Comparison of ENCODE assay signal across 1 cellular context in the genomic region with DNA sequence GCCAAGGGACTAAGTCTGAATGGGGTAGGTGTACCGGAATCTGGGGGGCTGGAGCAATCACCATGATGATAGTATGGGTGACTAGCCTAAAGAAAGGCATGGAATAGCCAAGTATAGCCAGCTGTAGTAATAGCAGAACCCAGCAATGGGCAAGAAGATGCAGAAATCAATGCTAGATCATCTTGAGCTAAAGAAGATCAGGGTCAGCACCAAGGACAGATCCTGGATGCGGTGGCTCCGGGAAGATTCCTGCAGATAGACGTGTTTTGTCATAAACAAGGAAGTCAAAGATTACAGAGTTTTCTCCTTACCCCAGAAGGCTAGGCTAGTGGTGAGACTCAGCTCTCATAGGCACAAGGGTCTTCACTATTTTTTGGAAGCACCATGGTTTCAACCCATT.
TF ChIP-seq lines count a peak whose summit lies in the region.

No MANE protein-coding gene starts in this region.

TF ChIP-seq in K562, 482 proteins besides CTCF, POLR2A, EP300 and RAD21 (continued from another document):
- TF ChIP-seq, protein P1, sequence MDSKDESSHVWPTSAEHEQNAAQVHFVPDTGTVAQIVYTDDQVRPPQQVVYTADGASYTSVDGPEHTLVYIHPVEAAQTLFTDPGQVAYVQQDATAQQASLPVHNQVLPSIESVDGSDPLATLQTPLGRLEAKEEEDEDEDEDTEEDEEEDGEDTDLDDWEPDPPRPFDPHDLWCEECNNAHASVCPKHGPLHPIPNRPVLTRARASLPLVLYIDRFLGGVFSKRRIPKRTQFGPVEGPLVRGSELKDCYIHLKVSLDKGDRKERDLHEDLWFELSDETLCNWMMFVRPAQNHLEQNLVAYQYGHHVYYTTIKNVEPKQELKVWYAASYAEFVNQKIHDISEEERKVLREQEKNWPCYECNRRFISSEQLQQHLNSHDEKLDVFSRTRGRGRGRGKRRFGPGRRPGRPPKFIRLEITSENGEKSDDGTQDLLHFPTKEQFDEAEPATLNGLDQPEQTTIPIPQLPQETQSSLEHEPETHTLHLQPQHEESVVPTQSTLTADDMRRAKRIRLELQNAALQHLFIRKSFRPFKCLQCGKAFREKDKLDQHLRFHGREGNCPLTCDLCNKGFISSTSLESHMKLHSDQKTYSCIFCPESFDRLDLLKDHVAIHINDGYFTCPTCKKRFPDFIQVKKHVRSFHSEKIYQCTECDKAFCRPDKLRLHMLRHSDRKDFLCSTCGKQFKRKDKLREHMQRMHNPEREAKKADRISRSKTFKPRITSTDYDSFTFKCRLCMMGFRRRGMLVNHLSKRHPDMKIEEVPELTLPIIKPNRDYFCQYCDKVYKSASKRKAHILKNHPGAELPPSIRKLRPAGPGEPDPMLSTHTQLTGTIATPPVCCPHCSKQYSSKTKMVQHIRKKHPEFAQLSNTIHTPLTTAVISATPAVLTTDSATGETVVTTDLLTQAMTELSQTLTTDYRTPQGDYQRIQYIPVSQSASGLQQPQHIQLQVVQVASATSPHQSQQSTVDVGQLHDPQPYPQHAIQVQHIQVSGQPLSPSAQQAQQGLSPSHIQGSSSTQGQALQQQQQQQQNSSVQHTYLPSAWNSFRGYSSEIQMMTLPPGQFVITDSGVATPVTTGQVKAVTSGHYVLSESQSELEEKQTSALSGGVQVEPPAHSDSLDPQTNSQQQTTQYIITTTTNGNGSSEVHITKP (IDR thresholded peaks at IDR 0.05; ENCODE audit: partially characterized antibody): no peak
- TF ChIP-seq TEAD4 (IDR thresholded peaks at IDR 0.05; ENCODE audit: low read length) (no peak), TEAD4 (CRISPR knock-in tag; IDR thresholded peaks at IDR 0.05; ENCODE audit: borderline replicate concordance) (no peak), SIN3A (IDR thresholded peaks at IDR 0.05; ENCODE audit: borderline replicate concordance in 2 of 2, control insufficient read depth in 1 of 2, low read depth in 2 of 2, low read length in 2 of 2) (no peak), NCOA2 (IDR thresholded peaks at IDR 0.05; ENCODE audit: partially characterized antibody in 2 of 2) (no peak), FOXJ3 (CRISPR knock-in tag; IDR thresholded peaks at IDR 0.05) (no peak), CCNT2 (IDR thresholded peaks at IDR 0.05; ENCODE audit: borderline replicate concordance, extremely low read depth, insufficient read length, low read depth, low read length) (no peak), ZNF764 (CRISPR knock-in tag; IDR thresholded peaks at IDR 0.05; ENCODE audit: low read depth) (no peak), TCFL5 (CRISPR knock-in tag; conservative IDR thresholded peaks at IDR 0.05) (no peak), MECOM (CRISPR knock-in tag; IDR thresholded peaks at IDR 0.05) (peak; percentile 57; the same call in 1 of the 2 replicates), TAF7 (tag; IDR thresholded peaks at IDR 0.05) (no peak), ZNF408 (CRISPR knock-in tag; IDR thresholded peaks at IDR 0.05; ENCODE audit: low read depth) (no peak), ILK (tag; IDR thresholded peaks at IDR 0.05; ENCODE audit: borderline replicate concordance, low read depth) (no peak), ZBTB1 (CRISPR knock-in tag; IDR thresholded peaks at IDR 0.05; ENCODE audit: borderline replicate concordance, low read depth) (no peak), WHSC1 (IDR thresholded peaks at IDR 0.05; ENCODE audit: low read length) (no peak), HNRNPH1 (optimal IDR thresholded peaks at IDR 0.05; ENCODE audit: low read depth, low read length) (no peak), ZNF584 (CRISPR knock-in tag; IDR thresholded peaks at IDR 0.05; ENCODE audit: low read depth) (no peak), MIER1 (IDR thresholded peaks at IDR 0.05; ENCODE audit: low read depth) (peak; percentile 87), SIN3B (IDR thresholded peaks at IDR 0.05; ENCODE audit: low read depth) (no peak), HNRNPLL (IDR thresholded peaks at IDR 0.05; ENCODE audit: low read depth, low read length, poor library complexity, severe bottlenecking) (no peak), FOXP1 (CRISPR knock-in tag; IDR thresholded peaks at IDR 0.05) (no peak), PCBP2 (IDR thresholded peaks at IDR 0.05; ENCODE audit: low read depth, low read length, poor library complexity, severe bottlenecking) (no peak), ZNF143 (CRISPR knock-in tag; IDR thresholded peaks at IDR 0.05) (no peak)
- TF ChIP-seq, protein P2, sequence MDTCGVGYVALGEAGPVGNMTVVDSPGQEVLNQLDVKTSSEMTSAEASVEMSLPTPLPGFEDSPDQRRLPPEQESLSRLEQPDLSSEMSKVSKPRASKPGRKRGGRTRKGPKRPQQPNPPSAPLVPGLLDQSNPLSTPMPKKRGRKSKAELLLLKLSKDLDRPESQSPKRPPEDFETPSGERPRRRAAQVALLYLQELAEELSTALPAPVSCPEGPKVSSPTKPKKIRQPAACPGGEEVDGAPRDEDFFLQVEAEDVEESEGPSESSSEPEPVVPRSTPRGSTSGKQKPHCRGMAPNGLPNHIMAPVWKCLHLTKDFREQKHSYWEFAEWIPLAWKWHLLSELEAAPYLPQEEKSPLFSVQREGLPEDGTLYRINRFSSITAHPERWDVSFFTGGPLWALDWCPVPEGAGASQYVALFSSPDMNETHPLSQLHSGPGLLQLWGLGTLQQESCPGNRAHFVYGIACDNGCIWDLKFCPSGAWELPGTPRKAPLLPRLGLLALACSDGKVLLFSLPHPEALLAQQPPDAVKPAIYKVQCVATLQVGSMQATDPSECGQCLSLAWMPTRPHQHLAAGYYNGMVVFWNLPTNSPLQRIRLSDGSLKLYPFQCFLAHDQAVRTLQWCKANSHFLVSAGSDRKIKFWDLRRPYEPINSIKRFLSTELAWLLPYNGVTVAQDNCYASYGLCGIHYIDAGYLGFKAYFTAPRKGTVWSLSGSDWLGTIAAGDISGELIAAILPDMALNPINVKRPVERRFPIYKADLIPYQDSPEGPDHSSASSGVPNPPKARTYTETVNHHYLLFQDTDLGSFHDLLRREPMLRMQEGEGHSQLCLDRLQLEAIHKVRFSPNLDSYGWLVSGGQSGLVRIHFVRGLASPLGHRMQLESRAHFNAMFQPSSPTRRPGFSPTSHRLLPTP (IDR thresholded peaks at IDR 0.05; ENCODE audit: borderline replicate concordance, extremely low read depth, insufficient read length): no peak
- TF ChIP-seq, protein P3, sequence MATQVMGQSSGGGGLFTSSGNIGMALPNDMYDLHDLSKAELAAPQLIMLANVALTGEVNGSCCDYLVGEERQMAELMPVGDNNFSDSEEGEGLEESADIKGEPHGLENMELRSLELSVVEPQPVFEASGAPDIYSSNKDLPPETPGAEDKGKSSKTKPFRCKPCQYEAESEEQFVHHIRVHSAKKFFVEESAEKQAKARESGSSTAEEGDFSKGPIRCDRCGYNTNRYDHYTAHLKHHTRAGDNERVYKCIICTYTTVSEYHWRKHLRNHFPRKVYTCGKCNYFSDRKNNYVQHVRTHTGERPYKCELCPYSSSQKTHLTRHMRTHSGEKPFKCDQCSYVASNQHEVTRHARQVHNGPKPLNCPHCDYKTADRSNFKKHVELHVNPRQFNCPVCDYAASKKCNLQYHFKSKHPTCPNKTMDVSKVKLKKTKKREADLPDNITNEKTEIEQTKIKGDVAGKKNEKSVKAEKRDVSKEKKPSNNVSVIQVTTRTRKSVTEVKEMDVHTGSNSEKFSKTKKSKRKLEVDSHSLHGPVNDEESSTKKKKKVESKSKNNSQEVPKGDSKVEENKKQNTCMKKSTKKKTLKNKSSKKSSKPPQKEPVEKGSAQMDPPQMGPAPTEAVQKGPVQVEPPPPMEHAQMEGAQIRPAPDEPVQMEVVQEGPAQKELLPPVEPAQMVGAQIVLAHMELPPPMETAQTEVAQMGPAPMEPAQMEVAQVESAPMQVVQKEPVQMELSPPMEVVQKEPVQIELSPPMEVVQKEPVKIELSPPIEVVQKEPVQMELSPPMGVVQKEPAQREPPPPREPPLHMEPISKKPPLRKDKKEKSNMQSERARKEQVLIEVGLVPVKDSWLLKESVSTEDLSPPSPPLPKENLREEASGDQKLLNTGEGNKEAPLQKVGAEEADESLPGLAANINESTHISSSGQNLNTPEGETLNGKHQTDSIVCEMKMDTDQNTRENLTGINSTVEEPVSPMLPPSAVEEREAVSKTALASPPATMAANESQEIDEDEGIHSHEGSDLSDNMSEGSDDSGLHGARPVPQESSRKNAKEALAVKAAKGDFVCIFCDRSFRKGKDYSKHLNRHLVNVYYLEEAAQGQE (CRISPR knock-in tag; IDR thresholded peaks at IDR 0.05; ENCODE audit: low read depth): peak; percentile 89
- TF ChIP-seq, protein P4, sequence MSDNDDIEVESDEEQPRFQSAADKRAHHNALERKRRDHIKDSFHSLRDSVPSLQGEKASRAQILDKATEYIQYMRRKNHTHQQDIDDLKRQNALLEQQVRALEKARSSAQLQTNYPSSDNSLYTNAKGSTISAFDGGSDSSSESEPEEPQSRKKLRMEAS (CRISPR knock-in tag; IDR thresholded peaks at IDR 0.05): no peak
- TF ChIP-seq, protein P5, sequence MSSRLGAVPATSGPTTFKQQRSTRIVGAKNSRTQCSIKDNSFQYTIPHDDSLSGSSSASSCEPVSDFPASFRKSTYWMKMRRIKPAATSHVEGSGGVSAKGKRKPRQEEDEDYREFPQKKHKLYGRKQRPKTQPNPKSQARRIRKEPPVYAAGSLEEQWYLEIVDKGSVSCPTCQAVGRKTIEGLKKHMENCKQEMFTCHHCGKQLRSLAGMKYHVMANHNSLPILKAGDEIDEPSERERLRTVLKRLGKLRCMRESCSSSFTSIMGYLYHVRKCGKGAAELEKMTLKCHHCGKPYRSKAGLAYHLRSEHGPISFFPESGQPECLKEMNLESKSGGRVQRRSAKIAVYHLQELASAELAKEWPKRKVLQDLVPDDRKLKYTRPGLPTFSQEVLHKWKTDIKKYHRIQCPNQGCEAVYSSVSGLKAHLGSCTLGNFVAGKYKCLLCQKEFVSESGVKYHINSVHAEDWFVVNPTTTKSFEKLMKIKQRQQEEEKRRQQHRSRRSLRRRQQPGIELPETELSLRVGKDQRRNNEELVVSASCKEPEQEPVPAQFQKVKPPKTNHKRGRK (tag; IDR thresholded peaks at IDR 0.05): no peak
- TF ChIP-seq, protein P6, sequence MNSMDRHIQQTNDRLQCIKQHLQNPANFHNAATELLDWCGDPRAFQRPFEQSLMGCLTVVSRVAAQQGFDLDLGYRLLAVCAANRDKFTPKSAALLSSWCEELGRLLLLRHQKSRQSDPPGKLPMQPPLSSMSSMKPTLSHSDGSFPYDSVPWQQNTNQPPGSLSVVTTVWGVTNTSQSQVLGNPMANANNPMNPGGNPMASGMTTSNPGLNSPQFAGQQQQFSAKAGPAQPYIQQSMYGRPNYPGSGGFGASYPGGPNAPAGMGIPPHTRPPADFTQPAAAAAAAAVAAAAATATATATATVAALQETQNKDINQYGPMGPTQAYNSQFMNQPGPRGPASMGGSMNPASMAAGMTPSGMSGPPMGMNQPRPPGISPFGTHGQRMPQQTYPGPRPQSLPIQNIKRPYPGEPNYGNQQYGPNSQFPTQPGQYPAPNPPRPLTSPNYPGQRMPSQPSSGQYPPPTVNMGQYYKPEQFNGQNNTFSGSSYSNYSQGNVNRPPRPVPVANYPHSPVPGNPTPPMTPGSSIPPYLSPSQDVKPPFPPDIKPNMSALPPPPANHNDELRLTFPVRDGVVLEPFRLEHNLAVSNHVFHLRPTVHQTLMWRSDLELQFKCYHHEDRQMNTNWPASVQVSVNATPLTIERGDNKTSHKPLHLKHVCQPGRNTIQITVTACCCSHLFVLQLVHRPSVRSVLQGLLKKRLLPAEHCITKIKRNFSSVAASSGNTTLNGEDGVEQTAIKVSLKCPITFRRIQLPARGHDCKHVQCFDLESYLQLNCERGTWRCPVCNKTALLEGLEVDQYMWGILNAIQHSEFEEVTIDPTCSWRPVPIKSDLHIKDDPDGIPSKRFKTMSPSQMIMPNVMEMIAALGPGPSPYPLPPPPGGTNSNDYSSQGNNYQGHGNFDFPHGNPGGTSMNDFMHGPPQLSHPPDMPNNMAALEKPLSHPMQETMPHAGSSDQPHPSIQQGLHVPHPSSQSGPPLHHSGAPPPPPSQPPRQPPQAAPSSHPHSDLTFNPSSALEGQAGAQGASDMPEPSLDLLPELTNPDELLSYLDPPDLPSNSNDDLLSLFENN (IDR thresholded peaks at IDR 0.05; ENCODE audit: low read depth in 2 of 2, low read length in 2 of 2): no peak
